22 cellular contexts compared by ENCODE assay signal in genomic region chr12:128450810-128451209, GRCh38.
DNase-seq lines count a peak whose midpoint lies in the region; ATAC-seq and FAIRE-seq lines count a peak whose summit lies in the region.
"Had no signal": no experiment of that assay in that cellular context is flagged by ENCODE, and none has a peak within 500 bp of the region (broad histone marks: within the 10 kb centered on the region; RNA-seq: fewer than 3 reads in every experiment).

No MANE protein-coding gene starts in this region.

- DNase-seq in G401 (ENCODE audit: low spot score), result peak; percentile 7
- peak in 1 of 2 donors; percentile 4 for DNase-seq in frontal cortex (ENCODE audit: low spot score in 2 of 2)
- DNase-seq in medulla oblongata (ENCODE audit: extremely low spot score), result peak; percentile 58
- DNase-seq in pons (ENCODE audit: low spot score), result peak; percentile 69
- no peak for DNase-seq in activated CD4-positive, alpha-beta T cell treated with anti-CD3 and anti-CD28 coated beads for 1 hour
- no peak for DNase-seq in NCI-H1048 (lab: John Stamatoyannopoulos, UW)
- no peak for DNase-seq in HTR-8/SVneo (ENCODE audit: insufficient read length, low spot score)
- no peak for DNase-seq in right cardiac atrium
- DNase-seq: CD4-positive, alpha-beta T cell; CD8-positive, alpha-beta memory T cell; DMS 273 treated with DMSO at 0.1 percent for 48 hours; DMS79; EL; GM23248; H9 had no signal

- H3K27me3 ChIP-seq in right cardiac atrium (ENCODE audit: control insufficient read depth, insufficient read depth), result no peaks in the 10 kb centered on the region
- H3K27me3 ChIP-seq: BLaER1 had no signal

- no peak overlapping the region for H3K4me3 ChIP-seq in right cardiac atrium (ENCODE audit: low read length)
- H3K4me3 ChIP-seq: BLaER1, GM23248 had no signal

- intact Hi-C loops in right cardiac atrium (cut with DNase I), result no loop called here

- in situ Hi-C loops in G401 (cut with HindIII; ENCODE audit: low sequenced_read_pairs), result no loop called here

- no peak overlapping the region for H3K27ac ChIP-seq in right cardiac atrium (ENCODE audit: low read length)
- H3K27ac ChIP-seq: 22Rv1, BLaER1, C4-2B, GM23248 had no signal

- no peaks in the 10 kb centered on the region for H3K4me1 ChIP-seq in right cardiac atrium (ENCODE audit: control insufficient read depth, insufficient read depth, low read length)

- 84% methylated on average over 3 of the region's 3 CpGs for WGBS in right cardiac atrium

- ATAC-seq in right cardiac atrium, result no peak
- ATAC-seq: HCT116 had no signal

- FAIRE-seq in frontal cortex (lab: Jason Lieb, UNC) (peak; percentile 19), HTR-8/SVneo (lab: Jason Lieb, UNC) (no peak)
- FAIRE-seq: A204.1, D721Med, GM12892 had no signal

- no peaks in the 10 kb centered on the region for H3K9me3 ChIP-seq in right cardiac atrium (ENCODE audit: control insufficient read depth, low read length)
- H3K9me3 ChIP-seq: BLaER1 had no signal

Comparison
In these comparisons a context has a peak if more than half of its experiments do, and no peak if none do; other contexts are left out.
1. DNase-seq: peak in G401 (single experiment), medulla oblongata (single experiment) and pons (single experiment); none in activated CD4-positive, alpha-beta T cell treated with anti-CD3 and anti-CD28 coated beads for 1 hour (single experiment), NCI-H1048 (single experiment), HTR-8/SVneo (single experiment) and right cardiac atrium (0 of 3).